Comparison of ENCODE assay signal across 10 cellular contexts in the genomic region with DNA sequence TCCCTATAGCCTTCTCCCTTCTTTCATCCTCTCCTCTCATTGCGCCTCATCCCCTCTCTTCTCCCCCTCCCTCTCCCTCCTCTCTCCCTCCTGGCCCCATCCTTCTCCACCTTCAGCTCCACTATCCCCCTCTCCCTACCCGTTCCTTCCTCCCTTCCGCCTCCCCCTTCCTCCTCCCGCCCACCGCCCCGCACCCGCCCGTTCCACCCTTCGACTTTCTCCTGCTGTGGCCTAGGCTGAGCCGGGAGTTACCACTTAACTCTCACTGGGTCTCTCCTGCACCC. TPM values are rescaled to one million over a fixed set of nuclear protein-coding genes. Genes with fewer than 3 reads are reported as not detected.
DNase-seq lines count a peak whose midpoint lies in the region; ATAC-seq and TF ChIP-seq lines count a peak whose summit lies in the region.
"Had no signal": no experiment of that assay in that cellular context is flagged by ENCODE, and none has a peak within 500 bp of the region (broad histone marks: within the 10 kb centered on the region; RNA-seq: fewer than 3 reads in every experiment).

No MANE protein-coding gene starts in this region.

- peak overlapping the region; percentile 74 to 92 (median 81) for H3K4me3 Mint-ChIP-seq in CD8-positive, alpha-beta memory T cell

- no peaks in the 10 kb centered on the region for H3K9me3 Mint-ChIP-seq in CD8-positive, alpha-beta memory T cell

- H3K4me1 ChIP-seq in CD8-positive, alpha-beta memory T cell (ENCODE audit: insufficient read depth, low read length) = peaks cover 20% of the 10 kb centered on the region
- H3K4me1 ChIP-seq in iPS DF 6.9 (ENCODE audit: control insufficient read depth, insufficient read depth, low read length) (no peaks in the 10 kb centered on the region), sigmoid colon (peaks cover 0 to 29% (median 26%) of the 10 kb centered on the region in 4 donors), BE2C (no peaks in the 10 kb centered on the region)

- no peak overlapping the region for H3K4me3 ChIP-seq in CD8-positive, alpha-beta memory T cell (ENCODE audit: low read length)
- peak overlapping the region; percentile 76 for H3K4me3 ChIP-seq in SK-N-MC
- H3K4me3 ChIP-seq in iPS DF 6.9 (ENCODE audit: low read length) = peak overlapping the region; percentile 34; the same call in 1 of the 2 replicates
- peak overlapping the region; percentile 37 to 57 (median 49) for H3K4me3 ChIP-seq in sigmoid colon
- no peak overlapping the region for H3K4me3 ChIP-seq in BE2C (ENCODE audit: low read depth, low read length)

- peaks cover 39 to 65% of the 10 kb centered on the region in 2 donors for H3K27me3 Mint-ChIP-seq in CD8-positive, alpha-beta memory T cell

- intact Hi-C loops in sigmoid colon (cut with DNase I) = no loop called here

- peaks cover 20 to 26% (median 22%) of the 10 kb centered on the region in 3 donors for H3K4me1 Mint-ChIP-seq in CD8-positive, alpha-beta memory T cell

- no peaks in the 10 kb centered on the region for H3K36me3 ChIP-seq in CD8-positive, alpha-beta memory T cell (ENCODE audit: insufficient read depth, low read length)
- H3K36me3 ChIP-seq in SK-N-MC (ENCODE audit: insufficient read depth, low read length) = no peaks in the 10 kb centered on the region
- no peaks in the 10 kb centered on the region for H3K36me3 ChIP-seq in iPS DF 6.9 (ENCODE audit: control insufficient read depth, insufficient read depth, low read length)
- H3K36me3 ChIP-seq in sigmoid colon = no peaks in the 10 kb centered on the region
- H3K36me3 ChIP-seq in BE2C = no peaks in the 10 kb centered on the region

- CTCF ChIA-PET in CD8-positive, alpha-beta memory T cell (lab: Charles Lee) = interaction anchor here (1.7 kb wide), 1 partner anchor 8 kb away, joined by 6 read pairs; a partner anchor contains a TSS

- TF ChIP-seq CTCF in sigmoid colon (IDR thresholded peaks at IDR 0.05) (no peak), BE2C (IDR thresholded peaks at IDR 0.05; ENCODE audit: low read depth, low read length) (no peak)

- TF ChIP-seq POLR2A in sigmoid colon (IDR thresholded peaks at IDR 0.05) = no peak

- no peak for DNase-seq in CD8-positive, alpha-beta memory T cell
- DNase-seq in SK-N-MC (ENCODE audit: low read depth, low spot score) (no peak), iPS DF 6.9 (ENCODE audit: low read depth, low spot score) (no peak), sigmoid colon (no peak), BE2C (no peak), NCI-H1092 (lab: John Stamatoyannopoulos, UW) (no peak)
- DNase-seq: NCI-H2029 had no signal

- POLR2A ChIA-PET in CD8-positive, alpha-beta memory T cell (lab: Charles Lee) = no interaction called here

- H3K36me3 Mint-ChIP-seq in CD8-positive, alpha-beta memory T cell = peaks cover 0 to 1% (median 0%) of the 10 kb centered on the region in 3 donors

- no peaks in the 10 kb centered on the region for H3K9me3 ChIP-seq in CD8-positive, alpha-beta memory T cell (ENCODE audit: low read length)
- H3K9me3 ChIP-seq in SK-N-MC (ENCODE audit: low read depth, low read length) = no peaks in the 10 kb centered on the region
- no peaks in the 10 kb centered on the region for H3K9me3 ChIP-seq in iPS DF 6.9 (ENCODE audit: control insufficient read depth, insufficient read depth, low read length)
- no peaks in the 10 kb centered on the region for H3K9me3 ChIP-seq in sigmoid colon
- no peaks in the 10 kb centered on the region for H3K9me3 ChIP-seq in BE2C

- no peak for TF ChIP-seq EP300 in sigmoid colon (IDR thresholded peaks at IDR 0.05)

- WGBS in iPS DF 6.9 (ENCODE audit: insufficient coverage, insufficient read length) = no CpG with 5 or more reads among the region's 10 CpGs
- 28 to 33% methylated on average over 10 of the region's 10 CpGs for WGBS in sigmoid colon, 2 donors

- H3K27ac Mint-ChIP-seq in CD8-positive, alpha-beta memory T cell = no peak overlapping the region

- H3K9ac ChIP-seq in SK-N-MC (ENCODE audit: insufficient read length) = no peak overlapping the region

- no peak overlapping the region for H3K27ac ChIP-seq in CD8-positive, alpha-beta memory T cell (ENCODE audit: low read depth, low read length)
- no peak overlapping the region for H3K27ac ChIP-seq in SK-N-MC
- no peak overlapping the region for H3K27ac ChIP-seq in iPS DF 6.9 (ENCODE audit: low read length)
- H3K27ac ChIP-seq in sigmoid colon = peak overlapping the region in 3 of 4 donors; percentile 44 to 76 (median 54)

- no peak for ATAC-seq in GM21390 (IDR thresholded peaks at IDR 0.05; ENCODE audit: unreplicated experiment)
- no peak for ATAC-seq in GM19397 (IDR thresholded peaks at IDR 0.05; ENCODE audit: unreplicated experiment)
- ATAC-seq: HCT116 had no signal

- H3K27me3 ChIP-seq in CD8-positive, alpha-beta memory T cell (ENCODE audit: insufficient read depth, low read length, poor library complexity, severe bottlenecking) = peaks cover 41% of the 10 kb centered on the region
- H3K27me3 ChIP-seq in iPS DF 6.9 (ENCODE audit: control insufficient read depth, insufficient read depth, low read length) (no peaks in the 10 kb centered on the region; the same call in 1 of the 2 replicates), sigmoid colon (peaks cover 0 to 57% (median 30%) of the 10 kb centered on the region in 3 donors), BE2C (peaks cover 19% of the 10 kb centered on the region)

RNA-seq across cellular contexts. Expression of a gene that starts 1.6 kb away (rescaled TPM):
- total RNA-seq in CD8-positive, alpha-beta memory T cell = not detected
- polyA plus RNA-seq in CD8-positive, alpha-beta memory T cell = not detected
- 10 to 100 TPM; 11.1 to 36.2 (median 31.0) TPM for total RNA-seq in sigmoid colon
- polyA plus RNA-seq in sigmoid colon = 1 to 10 TPM in 2 of 3 donors, under 1 TPM in 1; 0.23 to 7.6 (median 5.4) TPM
- 22.0 TPM for polyA plus RNA-seq in BE2C (2012; ENCODE audit: insufficient read depth, insufficient read length, low read depth)

RNA-seq across cellular contexts. Expression of a gene that starts 9.3 kb away (rescaled TPM):
- total RNA-seq in CD8-positive, alpha-beta memory T cell = 100 to 1,000 TPM; 379 to 394 TPM
- polyA plus RNA-seq in CD8-positive, alpha-beta memory T cell = 126 TPM
- total RNA-seq in sigmoid colon = 10 to 100 TPM; 59.8 to 94.0 (median 79.7) TPM
- polyA plus RNA-seq in sigmoid colon = 100 to 1,000 TPM in 2 of 3 donors, 10 to 100 TPM in 1; 88.3 to 166 (median 132) TPM
- 390 TPM for polyA plus RNA-seq in BE2C (2012; ENCODE audit: insufficient read depth, insufficient read length, low read depth)

RNA-seq across cellular contexts. Expression of a gene that starts 21.6 kb away (rescaled TPM):
- total RNA-seq in CD8-positive, alpha-beta memory T cell = 10 to 100 TPM; 36.7 to 39.0 TPM
- 87.7 TPM for polyA plus RNA-seq in CD8-positive, alpha-beta memory T cell
- 10 to 100 TPM; 51.2 to 94.5 (median 85.7) TPM for total RNA-seq in sigmoid colon
- 10 to 100 TPM; 30.0 to 38.6 (median 34.2) TPM for polyA plus RNA-seq in sigmoid colon
- 52.7 TPM for polyA plus RNA-seq in BE2C (2012; ENCODE audit: insufficient read depth, insufficient read length, low read depth)

RNA-seq across cellular contexts. Expression of a gene that starts 46.2 kb away (rescaled TPM):
- total RNA-seq in CD8-positive, alpha-beta memory T cell = 10 to 100 TPM; 95.9 to 98.9 TPM
- polyA plus RNA-seq in CD8-positive, alpha-beta memory T cell = 70.2 TPM
- total RNA-seq in sigmoid colon = 10 to 100 TPM; 44.8 to 57.8 (median 50.2) TPM
- polyA plus RNA-seq in sigmoid colon = 10 to 100 TPM; 35.4 to 65.4 (median 38.6) TPM
- 244 TPM for polyA plus RNA-seq in BE2C (2012; ENCODE audit: insufficient read depth, insufficient read length, low read depth)

RNA-seq across cellular contexts. Expression of a gene that starts 47.8 kb away (rescaled TPM):
- 10 to 100 TPM; 58.2 to 61.1 TPM for total RNA-seq in CD8-positive, alpha-beta memory T cell
- polyA plus RNA-seq in CD8-positive, alpha-beta memory T cell = 11.9 TPM
- total RNA-seq in sigmoid colon = 10 to 100 TPM; 31.4 to 53.7 (median 37.3) TPM
- polyA plus RNA-seq in sigmoid colon = 10 to 100 TPM in 1 of 3 donors, 1 to 10 TPM in 2; 5.4 to 30.8 (median 6.2) TPM
- polyA plus RNA-seq in BE2C (2012; ENCODE audit: insufficient read depth, insufficient read length, low read depth) = 51.8 TPM

Comparison
In these comparisons a context has a peak if more than half of its experiments do, and no peak if none do; other contexts are left out.
1. H3K27ac ChIP-seq: peak in sigmoid colon (3 of 4); none in CD8-positive, alpha-beta memory T cell (single experiment), SK-N-MC (single experiment) and iPS DF 6.9 (single experiment).
2. H3K4me3 ChIP-seq: peak in SK-N-MC (single experiment), iPS DF 6.9 (single experiment) and sigmoid colon (4 of 4); none in CD8-positive, alpha-beta memory T cell (single experiment) and BE2C (single experiment).
3. RNA of a gene that starts 1.6 kb away (total RNA-seq): 11.1 to 36.2 TPM in sigmoid colon; not detected in CD8-positive, alpha-beta memory T cell; every median in the first group is over 10 times any median in the second.
4. RNA of a gene that starts 9.3 kb away (total RNA-seq): 379 to 394 TPM in CD8-positive, alpha-beta memory T cell; 59.8 to 94.0 TPM in sigmoid colon; every median in the first group is over 4 times any median in the second.